ENCODE assay signal across 18 cellular contexts in genomic region chr7:4136501-4137110, GRCh38.
DNase-seq lines count a peak whose midpoint lies in the region; ATAC-seq and TF ChIP-seq lines count a peak whose summit lies in the region.
"Had no signal": no experiment of that assay in that cellular context is flagged by ENCODE, and none has a peak within 500 bp of the region (broad histone marks: within the 10 kb centered on the region; RNA-seq: fewer than 3 reads in every experiment).

No MANE protein-coding gene starts in this region.

- H2AFZ ChIP-seq in SK-N-SH (ENCODE audit: low read depth), result no peak overlapping the region

- CTCF ChIA-PET in SK-N-SH (lab: Yijun Ruan, JAX), result interaction anchor here (0.8 to 1.5 kb wide), 5 partner anchors 9 to 1271 kb away, joined by 3 to 5 read pairs (median 3); no protein-coding TSS in a partner anchor

- H3K36me3 ChIP-seq in SK-N-SH (replicated peaks in 1 of 2; ENCODE audit: control insufficient read depth in 1 of 2, insufficient read depth in 2 of 2, low read length in 1 of 2) (no peaks in the 10 kb centered on the region), WERI-Rb-1 (peaks cover 6% of the 10 kb centered on the region; the same call in 1 of the 2 replicates), testis (ENCODE audit: low read depth, missing control alignments) (no peaks in the 10 kb centered on the region)

- no peak for TF ChIP-seq RAD21 in SK-N-SH (IDR thresholded peaks at IDR 0.05; ENCODE audit: low read length)

- H3K27ac Mint-ChIP-seq in activated naive CD8-positive, alpha-beta T cell treated with anti-CD3 and anti-CD28 coated beads for 36 hours, result no peak overlapping the region
- H3K27ac Mint-ChIP-seq: activated B cell treated with CpG ODN at 0.5 μM for 24 hours; activated T-cell treated with anti-CD3 and anti-CD28 coated beads, Interleukin-2, amount 50 U/mL, for 72 hours; CD4-positive, alpha-beta memory T cell; nephron progenitor cell; stimulated activated naive CD8-positive, alpha-beta T cell treated with anti-CD3 and anti-CD28 coated beads, Interleukin-15, Interleukin-2, amounts not matched to agents 100 ng/mL and 50 ng/mL, for 24 hours had no signal

- H3F3A ChIP-seq in SK-N-SH (replicated peaks; ENCODE audit: insufficient read depth), result no peaks in the 10 kb centered on the region

- TF ChIP-seq EP300 in SK-N-SH (IDR thresholded peaks at IDR 0.05; ENCODE audit: borderline replicate concordance in 1 of 2, low read depth in 1 of 2, low read length in 1 of 2), result no peak

- H3K27ac ChIP-seq in SK-N-SH (ENCODE audit: low read depth in 2 of 2, low read length in 1 of 2), result no peak overlapping the region
- peak overlapping the region; percentile 19; the same call in 1 of the 2 replicates for H3K27ac ChIP-seq in WERI-Rb-1
- H3K27ac ChIP-seq in testis, result no peak overlapping the region

- H3K4me2 ChIP-seq in SK-N-SH, result no peak overlapping the region

- H3K36me3 Mint-ChIP-seq in activated naive CD8-positive, alpha-beta T cell treated with anti-CD3 and anti-CD28 coated beads for 36 hours, result no peaks in the 10 kb centered on the region
- H3K36me3 Mint-ChIP-seq: CD4-positive, alpha-beta memory T cell had no signal

- TF ChIP-seq CTCF in SK-N-SH (IDR thresholded peaks at IDR 0.05) (no peak), WERI-Rb-1 (IDR thresholded peaks at IDR 0.05; ENCODE audit: low read depth, low read length) (peak; percentile 40), testis (IDR thresholded peaks at IDR 0.05) (no peak)

- intact Hi-C loops in testis (cut with DNase I; ENCODE audit: low total_unique reads), result no loop called here

- DNase-seq in SK-N-SH (peak; percentile 59), WERI-Rb-1 (peak; percentile 67), left kidney (ENCODE audit: low read depth, low spot score) (peak; percentile 58), testis (no peak), H4 (ENCODE audit: low spot score) (no peak)
- DNase-seq in activated naive CD8-positive, alpha-beta T cell treated with anti-CD3 and anti-CD28 coated beads for 36 hours, result no peak
- DNase-seq: activated B cell treated with CpG ODN at 0.5 μM for 24 hours; activated T-cell treated with anti-CD3 and anti-CD28 coated beads, Interleukin-2, amount 50 U/mL, for 72 hours; CD4-positive, alpha-beta memory T cell; IMR-90; mesenchymal stem cell; NCI-H2171; nephron progenitor cell; retina; T-helper 1 cell had no signal

- H3K4me3 ChIP-seq in SK-N-SH (ENCODE audit: low read depth in 2 of 2, low read length in 1 of 2), result no peak overlapping the region
- no peak overlapping the region for H3K4me3 ChIP-seq in WERI-Rb-1 (ENCODE audit: low read depth, low read length)
- no peak overlapping the region for H3K4me3 ChIP-seq in testis

- ATAC-seq in SK-N-SH treated with all-trans-retinoic acid at 6 μM for 48 hours (no peak), GM18511 (IDR thresholded peaks at IDR 0.05; ENCODE audit: unreplicated experiment) (no peak)
- ATAC-seq: activated T-cell treated with anti-CD3 and anti-CD28 coated beads, Interleukin-2, amount 50 U/mL, for 72 hours had no signal

- H3K27me3 Mint-ChIP-seq in activated naive CD8-positive, alpha-beta T cell treated with anti-CD3 and anti-CD28 coated beads for 36 hours, result peaks cover 4% of the 10 kb centered on the region
- H3K27me3 Mint-ChIP-seq: activated B cell treated with CpG ODN at 0.5 μM for 24 hours; CD4-positive, alpha-beta memory T cell; stimulated activated naive CD8-positive, alpha-beta T cell treated with anti-CD3 and anti-CD28 coated beads, Interleukin-15, Interleukin-2, amounts not matched to agents 100 ng/mL and 50 ng/mL, for 24 hours had no signal

- H4K20me1 ChIP-seq in SK-N-SH (ENCODE audit: insufficient read depth), result no peaks in the 10 kb centered on the region

- H3K9me2 ChIP-seq in SK-N-SH, result no peaks in the 10 kb centered on the region

- H3K9me3 Mint-ChIP-seq in activated naive CD8-positive, alpha-beta T cell treated with anti-CD3 and anti-CD28 coated beads for 36 hours, result no peaks in the 10 kb centered on the region
- H3K9me3 Mint-ChIP-seq: activated B cell treated with CpG ODN at 0.5 μM for 24 hours; activated T-cell treated with anti-CD3 and anti-CD28 coated beads, Interleukin-2, amount 50 U/mL, for 72 hours; nephron progenitor cell; stimulated activated naive CD8-positive, alpha-beta T cell treated with anti-CD3 and anti-CD28 coated beads, Interleukin-15, Interleukin-2, amounts not matched to agents 100 ng/mL and 50 ng/mL, for 24 hours had no signal

- TF ChIP-seq POLR2A in testis (IDR thresholded peaks at IDR 0.05), result no peak

- H3K9me3 ChIP-seq in SK-N-SH (no peaks in the 10 kb centered on the region), WERI-Rb-1 (ENCODE audit: severe bottlenecking) (no peaks in the 10 kb centered on the region), testis (no peaks in the 10 kb centered on the region)

- no peak overlapping the region for H3K4me3 Mint-ChIP-seq in activated naive CD8-positive, alpha-beta T cell treated with anti-CD3 and anti-CD28 coated beads for 36 hours
- H3K4me3 Mint-ChIP-seq: activated B cell treated with CpG ODN at 0.5 μM for 24 hours; activated T-cell treated with anti-CD3 and anti-CD28 coated beads, Interleukin-2, amount 50 U/mL, for 72 hours; CD4-positive, alpha-beta memory T cell; nephron progenitor cell; stimulated activated naive CD8-positive, alpha-beta T cell treated with anti-CD3 and anti-CD28 coated beads, Interleukin-15, Interleukin-2, amounts not matched to agents 100 ng/mL and 50 ng/mL, for 24 hours had no signal

- H3K4me1 Mint-ChIP-seq in activated naive CD8-positive, alpha-beta T cell treated with anti-CD3 and anti-CD28 coated beads for 36 hours, result no peaks in the 10 kb centered on the region
- H3K4me1 Mint-ChIP-seq: activated B cell treated with CpG ODN at 0.5 μM for 24 hours; CD4-positive, alpha-beta memory T cell had no signal

- H3K4me1 ChIP-seq in SK-N-SH (ENCODE audit: control insufficient read depth in 1 of 2, insufficient read depth in 2 of 2, low read depth in 1 of 2, low read length in 1 of 2), result peaks cover 0 to 30% of the 10 kb centered on the region in 2 experiments; a peak in 1 of 4 replicates
- no peaks in the 10 kb centered on the region for H3K4me1 ChIP-seq in testis

- POLR2A ChIA-PET in SK-N-SH (lab: Yijun Ruan, JAX), result interaction anchor here (0.6 kb wide), 1 partner anchor 9 kb away, joined by 3 read pairs; no protein-coding TSS in a partner anchor

- H3K79me2 ChIP-seq in SK-N-SH (ENCODE audit: insufficient read depth), result no peaks in the 10 kb centered on the region

- 77% methylated on average over 23 of the region's 23 CpGs for WGBS in SK-N-SH (ENCODE audit: low lambda C conversion rate)
- WGBS in testis, 2 donors, result 87 to 92% methylated on average over 18 to 23 of the region's 23 CpGs

- no peak overlapping the region for H3K9ac ChIP-seq in SK-N-SH

- H3K27me3 ChIP-seq in SK-N-SH (ENCODE audit: insufficient read depth), result no peaks in the 10 kb centered on the region
- H3K27me3 ChIP-seq in WERI-Rb-1 (ENCODE audit: insufficient read depth, low read depth, severe bottlenecking), result no peaks in the 10 kb centered on the region
- no peaks in the 10 kb centered on the region for H3K27me3 ChIP-seq in testis

TF ChIP-seq in SK-N-SH, 30 proteins besides CTCF, POLR2A, EP300 and RAD21:
- no peak for TF ChIP-seq MEF2A (IDR thresholded peaks at IDR 0.05; ENCODE audit: borderline replicate concordance, low read depth)
- no peak for TF ChIP-seq PBX3 (IDR thresholded peaks at IDR 0.05)
- TF ChIP-seq USF2 (IDR thresholded peaks at IDR 0.05; ENCODE audit: borderline replicate concordance, low read depth, low read length), result no peak

TF ChIP-seq in SK-N-SH treated with all-trans-retinoic acid at 6 μM for 48 hours, 23 proteins besides CTCF, POLR2A, EP300 and RAD21:
- TF ChIP-seq PATZ1 (CRISPR knock-in tag; IDR thresholded peaks at IDR 0.05; ENCODE audit: borderline replicate concordance) (no peak), PPARA (CRISPR knock-in tag; IDR thresholded peaks at IDR 0.05; ENCODE audit: borderline replicate concordance) (no peak), POU6F1 (CRISPR knock-in tag; IDR thresholded peaks at IDR 0.05; ENCODE audit: borderline replicate concordance, low read depth) (no peak), ZNF70 (CRISPR knock-in tag; IDR thresholded peaks at IDR 0.05) (no peak), RARB (CRISPR knock-in tag; IDR thresholded peaks at IDR 0.05) (no peak), OSR1 (CRISPR knock-in tag; IDR thresholded peaks at IDR 0.05) (no peak), ZFP3 (CRISPR knock-in tag; IDR thresholded peaks at IDR 0.05) (no peak)

Comparison
In these comparisons a context has a peak if more than half of its experiments do, and no peak if none do; other contexts are left out.
1. DNase-seq: peak in SK-N-SH (single experiment), WERI-Rb-1 (single experiment) and left kidney (single experiment); none in activated naive CD8-positive, alpha-beta T cell treated with anti-CD3 and anti-CD28 coated beads for 36 hours (single experiment), testis (single experiment) and H4 (single experiment).